ENCODE assay signal across 19 cellular contexts in genomic region chr5:178460174-178460573, GRCh38.
"Had no signal": no experiment of that assay in that cellular context is flagged by ENCODE, and none has a peak within 500 bp of the region (broad histone marks: within the 10 kb centered on the region; RNA-seq: fewer than 3 reads in every experiment).

No MANE protein-coding gene starts in this region.

- H3K4me3 Mint-ChIP-seq: activated CD4-positive, alpha-beta memory T cell treated with anti-CD3 and anti-CD28 coated beads for 36 hours; brain; naive thymus-derived CD4-positive, alpha-beta T cell; neural crest cell; T-helper 17 cell had no signal

- H3K36me3 ChIP-seq: esophagus squamous epithelium, gastrocnemius medialis, lower lobe of right lung, spleen had no signal

- H3K27me3 ChIP-seq: dorsolateral prefrontal cortex, esophagus squamous epithelium, gastrocnemius medialis, spleen had no signal

- H3K9me3 Mint-ChIP-seq: activated CD4-positive, alpha-beta memory T cell treated with anti-CD3 and anti-CD28 coated beads for 36 hours; activated naive CD4-positive, alpha-beta T cell treated with anti-CD3 and anti-CD28 coated beads, Interleukin-2, amount 50 U/mL, for 72 hours; brain; naive thymus-derived CD4-positive, alpha-beta T cell; neural crest cell had no signal

- H3K36me3 Mint-ChIP-seq: activated CD4-positive, alpha-beta memory T cell treated with anti-CD3 and anti-CD28 coated beads for 36 hours; activated naive CD4-positive, alpha-beta T cell treated with anti-CD3 and anti-CD28 coated beads, Interleukin-2, amount 50 U/mL, for 72 hours; brain; naive thymus-derived CD4-positive, alpha-beta T cell had no signal

- H3K27ac ChIP-seq: dorsolateral prefrontal cortex, esophagus squamous epithelium, gastrocnemius medialis, lower lobe of right lung had no signal

- ATAC-seq: activated naive CD4-positive, alpha-beta T cell treated with anti-CD3 and anti-CD28 coated beads, Interleukin-2, amount 50 U/mL, for 72 hours; naive thymus-derived CD4-positive, alpha-beta T cell; T-helper 17 cell had no signal

- H3K4me3 ChIP-seq: dorsolateral prefrontal cortex, esophagus squamous epithelium, gastrocnemius medialis, lower lobe of right lung, spleen had no signal

- DNase-seq: activated CD4-positive, alpha-beta memory T cell treated with anti-CD3 and anti-CD28 coated beads for 36 hours; activated CD4-positive, alpha-beta T cell treated with anti-CD3 and anti-CD28 coated beads for 48 hours; activated gamma-delta T cell treated with Interleukin-2 at 50 U/mL for 16 hours; activated T-cell treated with anti-CD3 and anti-CD28 coated beads, Interleukin-2, amount 50 U/mL, for 1 hour; caudate nucleus; esophagus squamous epithelium; gastrocnemius medialis; lower lobe of right lung; naive thymus-derived CD4-positive, alpha-beta T cell; occipital lobe; spleen; stimulated activated CD4-positive, alpha-beta T cell treated with anti-CD3 and anti-CD28 coated beads, Interleukin-4, amount 100 ng/mL, for 1 hour; stimulated activated naive CD4-positive, alpha-beta T cell treated with Interleukin-2 at 50 U/mL for 16 hours; SW 1271; T-helper 17 cell had no signal

- H3K27me3 Mint-ChIP-seq: activated CD4-positive, alpha-beta memory T cell treated with anti-CD3 and anti-CD28 coated beads for 36 hours; naive thymus-derived CD4-positive, alpha-beta T cell had no signal

- H3K4me1 Mint-ChIP-seq: T-helper 17 cell had no signal

- H3K9me3 ChIP-seq: esophagus squamous epithelium, gastrocnemius medialis, lower lobe of right lung, spleen had no signal

- H3K27ac Mint-ChIP-seq: activated CD4-positive, alpha-beta memory T cell treated with anti-CD3 and anti-CD28 coated beads for 36 hours; activated naive CD4-positive, alpha-beta T cell treated with anti-CD3 and anti-CD28 coated beads, Interleukin-2, amount 50 U/mL, for 72 hours; T-helper 17 cell had no signal
